ENCODE assay signal across 1 cellular context in genomic region chr16:23862556-23862955, GRCh38.
TF ChIP-seq lines count a peak whose summit lies in the region.

No MANE protein-coding gene starts in this region.

TF ChIP-seq in K562, 482 proteins besides CTCF, POLR2A, EP300 and RAD21 (continues in another document):
- TF ChIP-seq ZKSCAN3 (CRISPR knock-in tag; IDR thresholded peaks at IDR 0.05) (0 out of 2 replicates have a peak, but pooled peaks have one; percentile 20), MYC (IDR thresholded peaks at IDR 0.05; ENCODE audit: low read depth, low read length) (no peak), MYC (CRISPR knock-in tag; IDR thresholded peaks at IDR 0.05; ENCODE audit: borderline replicate concordance, low read depth) (peak; percentile 68; the same call in 1 of the 2 replicates), NFIX (CRISPR knock-in tag; IDR thresholded peaks at IDR 0.05; ENCODE audit: low read depth) (0 out of 2 replicates have a peak, but pooled peaks have one; percentile 24), ILK (tag; IDR thresholded peaks at IDR 0.05; ENCODE audit: borderline replicate concordance, low read depth) (0 out of 2 replicates have a peak, but pooled peaks have one; percentile 68), DIDO1 (tag; IDR thresholded peaks at IDR 0.05; ENCODE audit: low read depth) (0 out of 2 replicates have a peak, but pooled peaks have one; percentile 42), MAZ (CRISPR knock-in tag; conservative IDR thresholded peaks at IDR 0.05 in 1 of 2, IDR thresholded peaks at IDR 0.05 in 1 of 2) (peak in 1 of 2 experiments; percentile 33; a peak in 1 of 4 replicates), MECOM (CRISPR knock-in tag; IDR thresholded peaks at IDR 0.05) (peak; percentile 93), ZNF197 (CRISPR knock-in tag; IDR thresholded peaks at IDR 0.05; ENCODE audit: low read depth) (0 out of 2 replicates have a peak, but pooled peaks have one; percentile 40), DMBX1 (CRISPR knock-in tag; IDR thresholded peaks at IDR 0.05; ENCODE audit: borderline replicate concordance) (peak; percentile 98), CHD7 (IDR thresholded peaks at IDR 0.05; ENCODE audit: low read depth, low read length) (no peak), ZBTB17 (CRISPR knock-in tag; IDR thresholded peaks at IDR 0.05) (0 out of 2 replicates have a peak, but pooled peaks have one; percentile 55), BCL6 (CRISPR knock-in tag; IDR thresholded peaks at IDR 0.05) (0 out of 2 replicates have a peak, but pooled peaks have one; percentile 40), SMAD3 (CRISPR knock-in tag; conservative IDR thresholded peaks at IDR 0.05) (peak; percentile 91; the same call in 1 of the 2 replicates), RHOXF2B (CRISPR knock-in tag; conservative IDR thresholded peaks at IDR 0.05) (peak; percentile 80; the same call in 1 of the 2 replicates), ZNF23 (CRISPR knock-in tag; IDR thresholded peaks at IDR 0.05) (peak; percentile 66), ZKSCAN8 (CRISPR knock-in tag; IDR thresholded peaks at IDR 0.05) (0 out of 2 replicates have a peak, but pooled peaks have one; percentile 26), ZNF75A (CRISPR knock-in tag; IDR thresholded peaks at IDR 0.05) (0 out of 2 replicates have a peak, but pooled peaks have one; percentile 30), ZNF253 (CRISPR knock-in tag; conservative IDR thresholded peaks at IDR 0.05) (no peak), DDX20 (tag; IDR thresholded peaks at IDR 0.05; ENCODE audit: low read depth) (peak; percentile 91), SMARCA4 (IDR thresholded peaks at IDR 0.05) (no peak), VEZF1 (CRISPR knock-in tag; IDR thresholded peaks at IDR 0.05) (peak; percentile 33; the same call in 1 of the 2 replicates), STAT5B (CRISPR knock-in tag; IDR thresholded peaks at IDR 0.05) (0 out of 2 replicates have a peak, but pooled peaks have one; percentile 59), GTF2E2 (tag; IDR thresholded peaks at IDR 0.05) (peak; percentile 52; the same call in 1 of the 2 replicates), ZNF589 (CRISPR knock-in tag; IDR thresholded peaks at IDR 0.05; ENCODE audit: low read depth) (0 out of 2 replicates have a peak, but pooled peaks have one; percentile 23), STAG1 (CRISPR knock-in tag; IDR thresholded peaks at IDR 0.05; ENCODE audit: borderline replicate concordance) (no peak), KLF6 (CRISPR knock-in tag; IDR thresholded peaks at IDR 0.05; ENCODE audit: borderline replicate concordance) (peak; percentile 95), ZNF449 (CRISPR knock-in tag; IDR thresholded peaks at IDR 0.05) (peak; percentile 89), IFI16 (CRISPR knock-in tag; IDR thresholded peaks at IDR 0.05) (0 out of 2 replicates have a peak, but pooled peaks have one; percentile 67), TCFL5 (CRISPR knock-in tag; conservative IDR thresholded peaks at IDR 0.05) (peak; percentile 76), SOX6 (IDR thresholded peaks at IDR 0.05) (no peak), RBM17 (IDR thresholded peaks at IDR 0.05; ENCODE audit: borderline replicate concordance, low read depth, low read length) (no peak), NR1H2 (CRISPR knock-in tag; IDR thresholded peaks at IDR 0.05) (no peak), TAF7 (tag; IDR thresholded peaks at IDR 0.05) (peak; percentile 55; the same call in 1 of the 2 replicates), ZFP36 (IDR thresholded peaks at IDR 0.05; ENCODE audit: low read depth, low read length, partially characterized antibody) (no peak), CREM (IDR thresholded peaks at IDR 0.05; ENCODE audit: low read depth) (no peak), BRCA1 (IDR thresholded peaks at IDR 0.05) (no peak), BRCA1 (CRISPR knock-in tag; IDR thresholded peaks at IDR 0.05) (no peak), BACH1 (tag; IDR thresholded peaks at IDR 0.05) (peak; percentile 34; the same call in 1 of the 2 replicates), HDAC8 (tag; IDR thresholded peaks at IDR 0.05) (peak; percentile 90), HIVEP1 (CRISPR knock-in tag; IDR thresholded peaks at IDR 0.05) (peak; percentile 90), ZNF311 (CRISPR knock-in tag; IDR thresholded peaks at IDR 0.05) (peak; percentile 96)
- TF ChIP-seq, protein P1, sequence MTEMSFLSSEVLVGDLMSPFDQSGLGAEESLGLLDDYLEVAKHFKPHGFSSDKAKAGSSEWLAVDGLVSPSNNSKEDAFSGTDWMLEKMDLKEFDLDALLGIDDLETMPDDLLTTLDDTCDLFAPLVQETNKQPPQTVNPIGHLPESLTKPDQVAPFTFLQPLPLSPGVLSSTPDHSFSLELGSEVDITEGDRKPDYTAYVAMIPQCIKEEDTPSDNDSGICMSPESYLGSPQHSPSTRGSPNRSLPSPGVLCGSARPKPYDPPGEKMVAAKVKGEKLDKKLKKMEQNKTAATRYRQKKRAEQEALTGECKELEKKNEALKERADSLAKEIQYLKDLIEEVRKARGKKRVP (CRISPR knock-in tag; IDR thresholded peaks at IDR 0.05) = peak; percentile 69; the same call in 1 of the 2 replicates
- TF ChIP-seq, protein P2, sequence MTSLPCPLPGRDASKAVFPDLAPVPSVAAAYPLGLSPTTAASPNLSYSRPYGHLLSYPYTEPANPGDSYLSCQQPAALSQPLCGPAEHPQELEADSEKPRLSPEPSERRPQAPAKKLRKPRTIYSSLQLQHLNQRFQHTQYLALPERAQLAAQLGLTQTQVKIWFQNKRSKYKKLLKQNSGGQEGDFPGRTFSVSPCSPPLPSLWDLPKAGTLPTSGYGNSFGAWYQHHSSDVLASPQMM (CRISPR knock-in tag; IDR thresholded peaks at IDR 0.05) = no peak
- TF ChIP-seq, protein P3, sequence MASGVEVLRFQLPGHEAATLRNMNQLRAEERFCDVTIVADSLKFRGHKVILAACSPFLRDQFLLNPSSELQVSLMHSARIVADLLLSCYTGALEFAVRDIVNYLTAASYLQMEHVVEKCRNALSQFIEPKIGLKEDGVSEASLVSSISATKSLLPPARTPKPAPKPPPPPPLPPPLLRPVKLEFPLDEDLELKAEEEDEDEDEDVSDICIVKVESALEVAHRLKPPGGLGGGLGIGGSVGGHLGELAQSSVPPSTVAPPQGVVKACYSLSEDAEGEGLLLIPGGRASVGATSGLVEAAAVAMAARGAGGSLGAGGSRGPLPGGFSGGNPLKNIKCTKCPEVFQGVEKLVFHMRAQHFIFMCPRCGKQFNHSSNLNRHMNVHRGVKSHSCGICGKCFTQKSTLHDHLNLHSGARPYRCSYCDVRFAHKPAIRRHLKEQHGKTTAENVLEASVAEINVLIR (CRISPR knock-in tag; IDR thresholded peaks at IDR 0.05) = peak; percentile 59; the same call in 1 of the 2 replicates
- TF ChIP-seq, protein P4, sequence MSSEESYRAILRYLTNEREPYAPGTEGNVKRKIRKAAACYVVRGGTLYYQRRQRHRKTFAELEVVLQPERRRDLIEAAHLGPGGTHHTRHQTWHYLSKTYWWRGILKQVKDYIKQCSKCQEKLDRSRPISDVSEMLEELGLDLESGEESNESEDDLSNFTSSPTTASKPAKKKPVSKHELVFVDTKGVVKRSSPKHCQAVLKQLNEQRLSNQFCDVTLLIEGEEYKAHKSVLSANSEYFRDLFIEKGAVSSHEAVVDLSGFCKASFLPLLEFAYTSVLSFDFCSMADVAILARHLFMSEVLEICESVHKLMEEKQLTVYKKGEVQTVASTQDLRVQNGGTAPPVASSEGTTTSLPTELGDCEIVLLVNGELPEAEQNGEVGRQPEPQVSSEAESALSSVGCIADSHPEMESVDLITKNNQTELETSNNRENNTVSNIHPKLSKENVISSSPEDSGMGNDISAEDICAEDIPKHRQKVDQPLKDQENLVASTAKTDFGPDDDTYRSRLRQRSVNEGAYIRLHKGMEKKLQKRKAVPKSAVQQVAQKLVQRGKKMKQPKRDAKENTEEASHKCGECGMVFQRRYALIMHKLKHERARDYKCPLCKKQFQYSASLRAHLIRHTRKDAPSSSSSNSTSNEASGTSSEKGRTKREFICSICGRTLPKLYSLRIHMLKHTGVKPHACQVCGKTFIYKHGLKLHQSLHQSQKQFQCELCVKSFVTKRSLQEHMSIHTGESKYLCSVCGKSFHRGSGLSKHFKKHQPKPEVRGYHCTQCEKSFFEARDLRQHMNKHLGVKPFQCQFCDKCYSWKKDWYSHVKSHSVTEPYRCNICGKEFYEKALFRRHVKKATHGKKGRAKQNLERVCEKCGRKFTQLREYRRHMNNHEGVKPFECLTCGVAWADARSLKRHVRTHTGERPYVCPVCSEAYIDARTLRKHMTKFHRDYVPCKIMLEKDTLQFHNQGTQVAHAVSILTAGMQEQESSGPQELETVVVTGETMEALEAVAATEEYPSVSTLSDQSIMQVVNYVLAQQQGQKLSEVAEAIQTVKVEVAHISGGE (CRISPR knock-in tag; IDR thresholded peaks at IDR 0.05) = peak in 1 of 3 experiments; percentile 43; a peak in 1 of 6 replicates
